Comparison of ENCODE assay signal across 1 cellular context in genomic region chr10:75987610-75988009, GRCh38.
TF ChIP-seq lines count a peak whose summit lies in the region.

No MANE protein-coding gene starts in this region.

TF ChIP-seq in HepG2, 621 proteins besides CTCF, POLR2A, EP300 and RAD21 (continued from another document):
- 0 out of 2 replicates have a peak, but pooled peaks have one; percentile 28 for TF ChIP-seq ARID5B (CRISPR knock-in tag; IDR thresholded peaks at IDR 0.05)
